10 cellular contexts compared by ENCODE assay signal in genomic region chr20:37521091-37521771, GRCh38. TPM values are rescaled to one million over a fixed set of nuclear protein-coding genes. Genes with fewer than 3 reads are reported as not detected.
DNase-seq lines count a peak whose midpoint lies in the region; ATAC-seq, FAIRE-seq and TF ChIP-seq lines count a peak whose summit lies in the region.
"Had no signal": no experiment of that assay in that cellular context is flagged by ENCODE, and none has a peak within 500 bp of the region (broad histone marks: within the 10 kb centered on the region; RNA-seq: fewer than 3 reads in every experiment).

Gene NNAT, plus strand, starts transcription at chr20:37521250. Its CDS starts 82 bp downstream, at chr20:37521332.

- POLR2A ChIA-PET in IMR-90 (lab: Charles Lee; ENCODE audit: unreplicated experiment) = no interaction called here

- no peak within 1 kb of the TSS for H3K56ac ChIP-seq in IMR-90 (ENCODE audit: extremely low read depth, insufficient read depth, low read length)

- H3K27ac Mint-ChIP-seq in activated naive CD8-positive, alpha-beta T cell treated with anti-CD3 and anti-CD28 coated beads for 36 hours = no peak within 1 kb of the TSS
- H3K27ac Mint-ChIP-seq in stimulated activated memory B cell treated with anti-CD40 and anti-IgM and Interleukin-4, amounts not matched to agents 10 μg/mL and 1 μg/mL and 100 μg/mL, for 72 hours = no peak within 1 kb of the TSS

- TF ChIP-seq RAD21 in IMR-90 (IDR thresholded peaks at IDR 0.05; ENCODE audit: low read length) = no peak

- peak within 1 kb of the TSS; percentile 73 for H3K4me3 Mint-ChIP-seq in activated naive CD8-positive, alpha-beta T cell treated with anti-CD3 and anti-CD28 coated beads for 36 hours
- H3K4me3 Mint-ChIP-seq in stimulated activated memory B cell treated with anti-CD40 and anti-IgM and Interleukin-4, amounts not matched to agents 10 μg/mL and 1 μg/mL and 100 μg/mL, for 72 hours = peak within 1 kb of the TSS; percentile 77

- 58% methylated on average over 46 of the region's 69 CpGs; no CpG with 5 or more reads in 1 of the 2 experiments for WGBS in IMR-90 (ENCODE audit: extremely low coverage in 2 of 2, insufficient read length in 1 of 2), 2 experiments

- FAIRE-seq in urothelium cell line (lab: Jason Lieb, UNC) = no peak
- FAIRE-seq: GM18507 had no signal

- no peak within 1 kb of the TSS for H2BK20ac ChIP-seq in IMR-90 (ENCODE audit: low read depth, low read length)

- H2AK9ac ChIP-seq in IMR-90 (replicated peaks; ENCODE audit: low read depth, low read length, poor library complexity) = no peak within 1 kb of the TSS

- no peak for DNase-seq in IMR-90
- DNase-seq in activated naive CD8-positive, alpha-beta T cell treated with anti-CD3 and anti-CD28 coated beads for 36 hours = peak; percentile 15
- DNase-seq in urothelium cell line (ENCODE audit: low spot score) = no peak
- no peak for DNase-seq in NCI-H2081 (lab: John Stamatoyannopoulos, UW)
- DNase-seq: stimulated activated CD8-positive, alpha-beta memory T cell treated with anti-CD3 and anti-CD28 coated beads, Interleukin-4, amount 100 ng/mL, for 48 hours had no signal

- no peaks in the 10 kb centered on the region for H3K27me3 Mint-ChIP-seq in activated naive CD8-positive, alpha-beta T cell treated with anti-CD3 and anti-CD28 coated beads for 36 hours
- no peaks in the 10 kb centered on the region for H3K27me3 Mint-ChIP-seq in stimulated activated memory B cell treated with anti-CD40 and anti-IgM and Interleukin-4, amounts not matched to agents 10 μg/mL and 1 μg/mL and 100 μg/mL, for 72 hours

- H3K9me3 ChIP-seq in IMR-90 (ENCODE audit: control insufficient read depth, insufficient read depth, low read length) (no peaks in the 10 kb centered on the region), iPS-18c (ENCODE audit: control insufficient read depth, insufficient read depth, low read length) (peaks cover 3% of the 10 kb centered on the region)

- no peaks in the 10 kb centered on the region for H3K9me3 Mint-ChIP-seq in activated naive CD8-positive, alpha-beta T cell treated with anti-CD3 and anti-CD28 coated beads for 36 hours
- H3K9me3 Mint-ChIP-seq in stimulated activated memory B cell treated with anti-CD40 and anti-IgM and Interleukin-4, amounts not matched to agents 10 μg/mL and 1 μg/mL and 100 μg/mL, for 72 hours = no peaks in the 10 kb centered on the region

- H2BK120ac ChIP-seq in IMR-90 (ENCODE audit: low read depth, low read length) = no peak within 1 kb of the TSS

- H3K4me1 Mint-ChIP-seq in activated naive CD8-positive, alpha-beta T cell treated with anti-CD3 and anti-CD28 coated beads for 36 hours = peaks cover 42% of the 10 kb centered on the region
- peaks cover 59% of the 10 kb centered on the region for H3K4me1 Mint-ChIP-seq in stimulated activated memory B cell treated with anti-CD40 and anti-IgM and Interleukin-4, amounts not matched to agents 10 μg/mL and 1 μg/mL and 100 μg/mL, for 72 hours

- in situ Hi-C loops in IMR-90 (cut with MboI; ENCODE audit: low sequenced_read_pairs) = no loop called here

- H3K23ac ChIP-seq in IMR-90 (ENCODE audit: low read depth, low read length) = no peak within 1 kb of the TSS

- ATAC-seq in IMR-90 (ENCODE audit: low read depth) (no peak), GM19397 (IDR thresholded peaks at IDR 0.05; ENCODE audit: unreplicated experiment) (no peak)
- ATAC-seq in stimulated activated memory B cell treated with anti-CD40 and anti-IgM and Interleukin-4, amounts not matched to agents 10 μg/mL and 1 μg/mL and 100 μg/mL, for 72 hours = no peak

- no peak within 1 kb of the TSS for H3K14ac ChIP-seq in IMR-90 (replicated peaks; ENCODE audit: low read depth, low read length)

- peak within 1 kb of the TSS; percentile 37; the same call in 1 of the 2 replicates for H3K4me3 ChIP-seq in IMR-90 (ENCODE audit: insufficient read depth, low read depth, low read length)
- peak within 1 kb of the TSS; percentile 53; the same call in 1 of the 2 replicates for H3K4me3 ChIP-seq in iPS-18c (ENCODE audit: insufficient read depth, low read depth, low read length)

- no peak for TF ChIP-seq POLR2A in IMR-90 (IDR thresholded peaks at IDR 0.05; ENCODE audit: low read depth, low read length)

- intact Hi-C loops in IMR-90 (cut with micrococcal nuclease) = no loop called here

- H3K18ac ChIP-seq in IMR-90 (ENCODE audit: low read depth, low read length) = no peak within 1 kb of the TSS

- dilution Hi-C loops in IMR-90 (cut with HindIII; ENCODE audit: low sequenced_read_pairs, unreplicated experiment) = no loop called here

- no peaks in the 10 kb centered on the region for H3K27me3 ChIP-seq in IMR-90 (ENCODE audit: control insufficient read depth, insufficient read depth, low read length)

- H4K8ac ChIP-seq in IMR-90 (ENCODE audit: low read depth in 2 of 2, low read length in 2 of 2) = no peak within 1 kb of the TSS

- H3K79me1 ChIP-seq in IMR-90 (ENCODE audit: low read depth in 1 of 2, low read length in 2 of 2) = peaks cover 44 to 82% of the 10 kb centered on the region in 2 experiments

- no peak within 1 kb of the TSS for H4K5ac ChIP-seq in IMR-90 (ENCODE audit: low read depth, low read length)

- H4K91ac ChIP-seq in IMR-90 (ENCODE audit: insufficient read depth, low read depth, low read length) = no peak within 1 kb of the TSS

- no peak within 1 kb of the TSS; the same call in 1 of the 2 replicates for H3K4ac ChIP-seq in IMR-90 (ENCODE audit: low read depth, low read length)

- peaks cover 11% of the 10 kb centered on the region for H3K36me3 Mint-ChIP-seq in activated naive CD8-positive, alpha-beta T cell treated with anti-CD3 and anti-CD28 coated beads for 36 hours
- H3K36me3 Mint-ChIP-seq in stimulated activated memory B cell treated with anti-CD40 and anti-IgM and Interleukin-4, amounts not matched to agents 10 μg/mL and 1 μg/mL and 100 μg/mL, for 72 hours = peaks cover 45% of the 10 kb centered on the region

- H3K4me1 ChIP-seq in IMR-90 (ENCODE audit: control insufficient read depth, insufficient read depth, low read length) = peaks cover 33% of the 10 kb centered on the region

- no peak for TF ChIP-seq CTCF in IMR-90 (conservative IDR thresholded peaks at IDR 0.05; ENCODE audit: low read depth, low read length)

- BruUV-seq in IMR-90 (replicated peaks; lab: Mats Ljungman, UMichigan) = no TSS peak

- CTCF ChIA-PET in IMR-90 (lab: Yijun Ruan, JAX) = no interaction called here

- H3K4me2 ChIP-seq in IMR-90 (ENCODE audit: low read depth, low read length) = peak within 1 kb of the TSS; percentile 10; the same call in 1 of the 2 replicates

- H2AK5ac ChIP-seq in IMR-90 (ENCODE audit: low read depth, low read length) = 0 out of 2 replicates have a peak within 1 kb of the TSS, but pooled peaks have one; percentile 9

- peaks cover 38% of the 10 kb centered on the region for H3K9me1 ChIP-seq in IMR-90 (ENCODE audit: insufficient read depth, low read length)

- peaks cover 13% of the 10 kb centered on the region; the same call in 1 of the 2 replicates for H3K36me3 ChIP-seq in IMR-90 (ENCODE audit: control insufficient read depth, insufficient read depth, low read length)

- peaks cover 93% of the 10 kb centered on the region for H4K20me1 ChIP-seq in IMR-90 (ENCODE audit: insufficient read depth, low read length)

- no peak within 1 kb of the TSS for H3K27ac ChIP-seq in IMR-90 (ENCODE audit: insufficient read depth, low read length)

- H2AFZ ChIP-seq in IMR-90 (replicated peaks; ENCODE audit: low read length, poor library complexity) = peak within 1 kb of the TSS; percentile 46

- H2BK15ac ChIP-seq in IMR-90 (ENCODE audit: low read depth, low read length) = no peak within 1 kb of the TSS

- no peak within 1 kb of the TSS for H2BK5ac ChIP-seq in IMR-90 (ENCODE audit: low read depth, low read length, poor library complexity, severe bottlenecking)

- H3K9ac ChIP-seq in IMR-90 (ENCODE audit: low read depth, low read length) = peak within 1 kb of the TSS; percentile 20; the same call in 1 of the 2 replicates

TF ChIP-seq in IMR-90, 13 proteins besides CTCF, POLR2A, EP300 and RAD21:
- TF ChIP-seq RCOR1 (IDR thresholded peaks at IDR 0.05; ENCODE audit: insufficient replicate concordance, low read length) = no peak
- no peak for TF ChIP-seq CEBPB (IDR thresholded peaks at IDR 0.05; ENCODE audit: low read depth, low read length)
- no peak for TF ChIP-seq RFX5 (IDR thresholded peaks at IDR 0.05; ENCODE audit: low read depth, low read length)
- TF ChIP-seq NFE2L2 (IDR thresholded peaks at IDR 0.05; ENCODE audit: low read depth, low read length) = no peak
- no peak for TF ChIP-seq MXI1 (IDR thresholded peaks at IDR 0.05; ENCODE audit: borderline replicate concordance, low read depth, low read length)
- TF ChIP-seq SMC3 (IDR thresholded peaks at IDR 0.05; ENCODE audit: low read depth, low read length) = no peak
- TF ChIP-seq MAZ (IDR thresholded peaks at IDR 0.05; ENCODE audit: borderline replicate concordance, low read depth, low read length) = no peak
- TF ChIP-seq BHLHE40 (IDR thresholded peaks at IDR 0.05; ENCODE audit: low read depth, low read length) = no peak
- TF ChIP-seq, protein P1, sequence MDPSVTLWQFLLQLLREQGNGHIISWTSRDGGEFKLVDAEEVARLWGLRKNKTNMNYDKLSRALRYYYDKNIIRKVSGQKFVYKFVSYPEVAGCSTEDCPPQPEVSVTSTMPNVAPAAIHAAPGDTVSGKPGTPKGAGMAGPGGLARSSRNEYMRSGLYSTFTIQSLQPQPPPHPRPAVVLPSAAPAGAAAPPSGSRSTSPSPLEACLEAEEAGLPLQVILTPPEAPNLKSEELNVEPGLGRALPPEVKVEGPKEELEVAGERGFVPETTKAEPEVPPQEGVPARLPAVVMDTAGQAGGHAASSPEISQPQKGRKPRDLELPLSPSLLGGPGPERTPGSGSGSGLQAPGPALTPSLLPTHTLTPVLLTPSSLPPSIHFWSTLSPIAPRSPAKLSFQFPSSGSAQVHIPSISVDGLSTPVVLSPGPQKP (IDR thresholded peaks at IDR 0.05; ENCODE audit: borderline replicate concordance, low read depth, low read length) = no peak
- TF ChIP-seq CHD1 (IDR thresholded peaks at IDR 0.05; ENCODE audit: low read depth, low read length) = no peak
- no peak for TF ChIP-seq USF2 (IDR thresholded peaks at IDR 0.05; ENCODE audit: low read depth, low read length)
- TF ChIP-seq MAFK (IDR thresholded peaks at IDR 0.05; ENCODE audit: low read depth, low read length) = no peak
- no peak for TF ChIP-seq FOS (IDR thresholded peaks at IDR 0.05; ENCODE audit: low read depth, low read length)

RNA-seq across cellular contexts. Expression of gene NNAT, which starts in this region (rescaled TPM):
- 2.0 and 2.8 TPM in 2 replicates for total RNA-seq in IMR-90 (2012; rRNA removed)
- polyA plus RNA-seq in IMR-90 (2012; rRNA removed) = 6.5 and 8.2 TPM in 2 replicates
- 5.9 and 12.0 TPM in 2 replicates for polyA plus RNA-seq in IMR-90 (2012; cell fraction: cytosol; rRNA removed)
- polyA plus RNA-seq in IMR-90 (2012; cell fraction: nucleus; rRNA removed; ENCODE audit: low replicate concordance) = 3.6 and 4.7 TPM in 2 replicates
- total RNA-seq in activated naive CD8-positive, alpha-beta T cell treated with anti-CD3 and anti-CD28 coated beads for 36 hours = under 1 TPM; 0.23 to 0.36 TPM
- total RNA-seq: mononuclear cell had no signal

Comparison
In these comparisons a context has a peak if more than half of its experiments do, and no peak if none do; other contexts are left out.
1. Peak in DNase-seq in activated naive CD8-positive, alpha-beta T cell treated with anti-CD3 and anti-CD28 coated beads for 36 hours; RNA of the gene not detected or under 1 TPM.